In genomic region chr15:30917013-30917412, GRCh38 we compare ENCODE assay signal across 2 cellular contexts.
TF ChIP-seq lines count a peak whose summit lies in the region.

No MANE protein-coding gene starts in this region.

TF ChIP-seq in HepG2, 621 proteins besides CTCF, POLR2A, EP300 and RAD21:
- no peak for TF ChIP-seq ZMYM2 (CRISPR knock-in tag; IDR thresholded peaks at IDR 0.05)
- no peak for TF ChIP-seq MLXIP (CRISPR knock-in tag; IDR thresholded peaks at IDR 0.05; ENCODE audit: borderline replicate concordance)

TF ChIP-seq in H1, 55 proteins besides CTCF, POLR2A, EP300 and RAD21:
- TF ChIP-seq ZNF274 (IDR thresholded peaks at IDR 0.05; ENCODE audit: borderline replicate concordance, extremely low read depth, low read length) (no peak), TAF7 (optimal IDR thresholded peaks at IDR 0.05; ENCODE audit: borderline replicate concordance, low read depth, low read length) (no peak), CHD2 (IDR thresholded peaks at IDR 0.05; ENCODE audit: low read length) (no peak), CBX5 (IDR thresholded peaks at IDR 0.05; ENCODE audit: low read depth, low read length) (no peak), BRCA1 (IDR thresholded peaks at IDR 0.05; ENCODE audit: low read depth, low read length) (no peak), SP1 (IDR thresholded peaks at IDR 0.05; ENCODE audit: low read depth, low read length) (no peak), POLR2AphosphoS5 (IDR thresholded peaks at IDR 0.05; ENCODE audit: low read depth, low read length) (no peak), ATF3 (IDR thresholded peaks at IDR 0.05; ENCODE audit: insufficient read depth, low read depth, low read length) (no peak), RBBP5 (IDR thresholded peaks at IDR 0.05; ENCODE audit: borderline replicate concordance, low read depth, low read length) (no peak), FOSL1 (IDR thresholded peaks at IDR 0.05; ENCODE audit: insufficient read depth, low read depth, low read length) (no peak), CHD7 (IDR thresholded peaks at IDR 0.05; ENCODE audit: insufficient replicate concordance, low read length) (no peak), SAP30 (IDR thresholded peaks at IDR 0.05; ENCODE audit: insufficient read depth, insufficient replicate concordance, low read length) (no peak), CREB1 (IDR thresholded peaks at IDR 0.05) (no peak)
